In genomic region chr3:194119831-194120230, GRCh38 we compare ENCODE assay signal across 24 cellular contexts. TPM values are rescaled to one million over a fixed set of nuclear protein-coding genes. Genes with fewer than 3 reads are reported as not detected.
"Had no signal": no experiment of that assay in that cellular context is flagged by ENCODE, and none has a peak within 500 bp of the region (broad histone marks: within the 10 kb centered on the region; RNA-seq: fewer than 3 reads in every experiment).

No MANE protein-coding gene starts in this region.

- H3K4me3 Mint-ChIP-seq: activated CD4-positive, alpha-beta memory T cell treated with anti-CD3 and anti-CD28 coated beads for 36 hours; activated naive CD8-positive, alpha-beta T cell treated with anti-CD3 and anti-CD28 coated beads, Interleukin-2, amount 10 ng/mL, durations not matched to agents 7 days and 5 days; activated T-helper 17 cell treated with anti-CD3 and anti-CD28 coated beads, Interleukin-2, amount 50 U/mL, for 72 hours; nephron progenitor cell; stimulated activated effector memory CD8-positive, alpha-beta T cell treated with anti-CD3 and anti-CD28 coated beads, Interleukin-12 subunit alpha, Interleukin-12 subunit beta, amount 100 ng/mL, for 72 hours had no signal

- H3K27ac Mint-ChIP-seq: activated CD4-positive, alpha-beta memory T cell treated with anti-CD3 and anti-CD28 coated beads for 36 hours; activated naive CD8-positive, alpha-beta T cell treated with anti-CD3 and anti-CD28 coated beads, Interleukin-2, amount 10 ng/mL, durations not matched to agents 7 days and 5 days; activated T-helper 17 cell treated with anti-CD3 and anti-CD28 coated beads, Interleukin-2, amount 50 U/mL, for 72 hours; immature natural killer cell; nephron progenitor cell; stimulated activated effector memory CD8-positive, alpha-beta T cell treated with anti-CD3 and anti-CD28 coated beads, Interleukin-12 subunit alpha, Interleukin-12 subunit beta, amount 100 ng/mL, for 72 hours had no signal

- DNase-seq: activated CD4-positive, alpha-beta memory T cell treated with anti-CD3 and anti-CD28 coated beads for 36 hours; activated CD4-positive, alpha-beta T cell treated with anti-CD3 and anti-CD28 coated beads for 4 hours; activated naive CD4-positive, alpha-beta T cell treated with Interleukin-2 at 50 U/mL for 16 hours; activated naive CD8-positive, alpha-beta T cell treated with anti-CD3 and anti-CD28 coated beads, Interleukin-2, amount 10 ng/mL, durations not matched to agents 7 days and 5 days; activated T-cell treated with anti-CD3 and anti-CD28 coated beads, Interleukin-2, amount 50 U/mL, for 1 hour; amygdala; body of pancreas; dermis blood vessel endothelial cell; effector memory CD4-positive, alpha-beta T cell; esophagus squamous epithelium; heart right ventricle; immature natural killer cell; kidney glomerular epithelial cell; left ventricle myocardium inferior; mammary epithelial cell; midbrain; nephron progenitor cell; nucleus accumbens; sigmoid colon; stimulated activated CD4-positive, alpha-beta T cell treated with anti-CD3 and anti-CD28 coated beads, Interleukin-4, amount 100 ng/mL, for 24 hours; testis; upper lobe of left lung had no signal

- ATAC-seq: activated T-helper 17 cell treated with anti-CD3 and anti-CD28 coated beads, Interleukin-2, amount 50 U/mL, for 72 hours; body of pancreas; stimulated activated effector memory CD8-positive, alpha-beta T cell treated with anti-CD3 and anti-CD28 coated beads, Interleukin-12 subunit alpha, Interleukin-12 subunit beta, amount 100 ng/mL, for 72 hours had no signal

- H3K36me3 Mint-ChIP-seq: activated CD4-positive, alpha-beta memory T cell treated with anti-CD3 and anti-CD28 coated beads for 36 hours; activated naive CD8-positive, alpha-beta T cell treated with anti-CD3 and anti-CD28 coated beads, Interleukin-2, amount 10 ng/mL, durations not matched to agents 7 days and 5 days; immature natural killer cell; stimulated activated effector memory CD8-positive, alpha-beta T cell treated with anti-CD3 and anti-CD28 coated beads, Interleukin-12 subunit alpha, Interleukin-12 subunit beta, amount 100 ng/mL, for 72 hours had no signal

- H3K4me1 Mint-ChIP-seq: activated naive CD8-positive, alpha-beta T cell treated with anti-CD3 and anti-CD28 coated beads, Interleukin-2, amount 10 ng/mL, durations not matched to agents 7 days and 5 days; immature natural killer cell; stimulated activated effector memory CD8-positive, alpha-beta T cell treated with anti-CD3 and anti-CD28 coated beads, Interleukin-12 subunit alpha, Interleukin-12 subunit beta, amount 100 ng/mL, for 72 hours had no signal

- H3K9me3 Mint-ChIP-seq: activated CD4-positive, alpha-beta memory T cell treated with anti-CD3 and anti-CD28 coated beads for 36 hours; activated naive CD8-positive, alpha-beta T cell treated with anti-CD3 and anti-CD28 coated beads, Interleukin-2, amount 10 ng/mL, durations not matched to agents 7 days and 5 days; activated T-helper 17 cell treated with anti-CD3 and anti-CD28 coated beads, Interleukin-2, amount 50 U/mL, for 72 hours; immature natural killer cell; nephron progenitor cell; stimulated activated effector memory CD8-positive, alpha-beta T cell treated with anti-CD3 and anti-CD28 coated beads, Interleukin-12 subunit alpha, Interleukin-12 subunit beta, amount 100 ng/mL, for 72 hours had no signal

RNA-seq across cellular contexts. Expression of gene HES1, which starts 16.1 kb away (rescaled TPM):
- total RNA-seq: activated naive CD8-positive, alpha-beta T cell treated with anti-CD3 and anti-CD28 coated beads, Interleukin-2, amount 10 ng/mL, durations not matched to agents 7 days and 5 days had no signal
- polyA plus RNA-seq: immature natural killer cell had no signal
